Comparison of ENCODE assay signal across 20 cellular contexts in the genomic region with DNA sequence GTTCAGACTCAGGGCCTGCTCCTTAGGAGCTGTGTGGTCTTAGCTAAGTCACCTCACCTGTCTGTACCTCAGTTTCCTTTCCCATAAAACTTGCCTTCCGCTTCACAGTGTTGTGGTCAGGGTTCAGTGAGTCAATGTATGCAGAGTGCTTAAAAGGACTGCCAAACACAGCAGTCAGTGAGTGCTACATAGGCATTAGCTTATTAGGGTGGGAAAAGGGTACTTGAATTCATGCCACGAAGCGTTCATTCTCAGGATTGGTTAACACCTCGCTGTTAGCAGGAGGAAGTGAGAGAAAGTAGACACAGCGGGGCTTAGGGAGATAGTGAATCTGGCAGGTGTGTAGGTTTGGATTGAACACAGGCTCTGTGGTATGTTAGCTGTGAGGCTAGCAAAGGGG.
A peak's percentile ranks its signal among the peaks of the same experiment; 100 is the strongest.
DNase-seq lines count a peak whose midpoint lies in the region; ATAC-seq, FAIRE-seq and TF ChIP-seq lines count a peak whose summit lies in the region.
"Had no signal": no experiment of that assay in that cellular context is flagged by ENCODE, and none has a peak within 500 bp of the region (broad histone marks: within the 10 kb centered on the region; RNA-seq: fewer than 3 reads in every experiment).

No MANE protein-coding gene starts in this region.

- RAD21 ChIA-PET in GM12878 (lab: Charles Lee; ENCODE audit: unreplicated experiment), result interaction anchor here (1.0 to 3.2 kb wide), 31 partner anchors 11 to 509 kb away, joined by 3 to 26 read pairs (median 5); no protein-coding TSS in a partner anchor

- no peaks in the 10 kb centered on the region for H3K79me2 ChIP-seq in GM12878 (ENCODE audit: control insufficient read depth, insufficient read depth, low read length)

- H4K20me1 ChIP-seq in GM12878 (ENCODE audit: control insufficient read depth, insufficient read depth), result no peaks in the 10 kb centered on the region

- no peak for TF ChIP-seq POLR2A in GM12878 (IDR thresholded peaks at IDR 0.05; ENCODE audit: low read depth, low read length)

- H3K9me3 ChIP-seq in GM12878 (replicated peaks; ENCODE audit: control insufficient read depth, insufficient read depth, low read length), result no peaks in the 10 kb centered on the region
- H3K9me3 ChIP-seq: BE2C, Peyer's patch, SJCRH30 had no signal

- TF ChIP-seq CTCF in GM10266 (IDR thresholded peaks at IDR 0.05; ENCODE audit: control insufficient read depth, insufficient read depth, low read depth, missing control alignments), result no peak
- no peak for TF ChIP-seq CTCF in GM12878 (IDR thresholded peaks at IDR 0.05 in 2 of 3, conservative IDR thresholded peaks at IDR 0.05 in 1 of 3; ENCODE audit: control insufficient read depth in 2 of 3, extremely low read depth in 1 of 3, insufficient read depth in 1 of 3, low read depth in 3 of 3, low read length in 3 of 3)

- no peaks in the 10 kb centered on the region for H3K36me3 ChIP-seq in GM12878 (ENCODE audit: control insufficient read depth in 2 of 2, insufficient read depth in 2 of 2, low read length in 1 of 2)
- H3K36me3 ChIP-seq: BE2C, Peyer's patch, SJCRH30 had no signal

- no peak overlapping the region for H3K27ac ChIP-seq in GM12878 (ENCODE audit: control insufficient read depth, insufficient read depth)
- H3K27ac ChIP-seq: KMS-11, Peyer's patch, SJCRH30 had no signal

- no peak overlapping the region for H3K4me2 ChIP-seq in GM12878 (ENCODE audit: control insufficient read depth, insufficient read depth)
- H3K4me2 ChIP-seq: KMS-11 had no signal

- 26% methylated on average over 5 of the region's 5 CpGs for WGBS in GM12878 (ENCODE audit: insufficient coverage, insufficient replicate concordance, low lambda C conversion rate, missing lambda C conversion rate)

- in situ Hi-C loops in GM12878 (cut with MboI), result no loop called here

- SMC1A ChIA-PET in GM12878 (lab: Charles Lee; ENCODE audit: uncharacterized antibody, unreplicated experiment), result interaction anchor here (0.5 to 3.9 kb wide), 35 partner anchors 9 to 817 kb away, joined by 3 to 29 read pairs (median 6); no protein-coding TSS in a partner anchor

- intact Hi-C loops in GM12878 (cut with micrococcal nuclease; ENCODE audit: unreplicated experiment), result no loop called here

- FAIRE-seq in GM18507 (lab: Jason Lieb, UNC) (peak; percentile 42), GM12878 (lab: Jason Lieb, UNC) (no peak)
- FAIRE-seq: H54, HTR-8/SVneo had no signal

- CTCF ChIA-PET in GM12878 (lab: Yijun Ruan, JAX), result interaction anchor here (1.1 to 1.5 kb wide), 7 partner anchors 25 to 483 kb away, joined by 3 to 6 read pairs (median 4); no protein-coding TSS in a partner anchor

- TF ChIP-seq RAD21 in GM12878 (IDR thresholded peaks at IDR 0.05; ENCODE audit: insufficient read depth, low read depth, low read length), result no peak

- DNase-seq in GM10266 (ENCODE audit: extremely low spot score), result peak; percentile 8
- DNase-seq in GM18507 (ENCODE audit: extremely low spot score, insufficient read length, low read depth), result peak; percentile 4
- DNase-seq in HT1080 (ENCODE audit: low read depth), result peak; percentile 3
- peak; percentile 45 for DNase-seq in GM12878 (ENCODE audit: low read depth, low spot score)
- DNase-seq in islet precursor cell, result no peak
- no peak for DNase-seq in NCI-H1417 treated with DMSO at 0.1 percent for 48 hours (lab: John Stamatoyannopoulos, UW)
- DNase-seq: BE2C, COR-L47, DMS79 treated with DMSO at 0.1 percent for 48 hours, NCI-H1092 treated with DMSO at 0.1 percent for 48 hours, NCI-H1694, NCI-H2081, NCI-H69, Peyer's patch, SJCRH30, T-cell had no signal

- ATAC-seq in GM12878 (peak; percentile 93), GM19467 (IDR thresholded peaks at IDR 0.05; ENCODE audit: unreplicated experiment) (no peak)
- ATAC-seq: T-cell had no signal

- H3K4me1 ChIP-seq in GM12878 (ENCODE audit: control insufficient read depth, insufficient read depth, low read length), result no peaks in the 10 kb centered on the region
- H3K4me1 ChIP-seq: BE2C, Peyer's patch, SJCRH30 had no signal

- H3K27me3 ChIP-seq in GM12878 (replicated peaks in 1 of 2; ENCODE audit: control insufficient read depth in 2 of 2, insufficient read depth in 2 of 2, low read length in 1 of 2), result no peaks in the 10 kb centered on the region
- H3K27me3 ChIP-seq: BE2C, Peyer's patch, SJCRH30 had no signal

- TF ChIP-seq EP300 in GM12878 (IDR thresholded peaks at IDR 0.05; ENCODE audit: borderline replicate concordance in 1 of 2, control insufficient read depth in 1 of 2, low read depth in 2 of 2, low read length in 2 of 2), result peak; percentile 34 to 80; a peak in 3 of 4 replicates

- H3K4me3 ChIP-seq in GM12878, result no peak overlapping the region
- H3K4me3 ChIP-seq: Peyer's patch, SJCRH30 had no signal

- BruUV-seq in GM12878 (replicated peaks; lab: Mats Ljungman, UMichigan), result no TSS peak

- H2AFZ ChIP-seq in GM12878 (ENCODE audit: control insufficient read depth, low read depth, low read length), result no peak overlapping the region

- POLR2A ChIA-PET in GM12878 (lab: Charles Lee), result interaction anchor here (0.6 to 3.0 kb wide), 7 partner anchors 8 to 98 kb away, joined by 3 to 17 read pairs (median 3); no protein-coding TSS in a partner anchor

- H3K9ac ChIP-seq in GM12878 (ENCODE audit: control insufficient read depth, insufficient read depth, low read length), result no peak overlapping the region
- H3K9ac ChIP-seq: KMS-11 had no signal

TF ChIP-seq in GM12878, 131 proteins besides CTCF, POLR2A, EP300 and RAD21 (continues in another document):
- TF ChIP-seq JUNB (IDR thresholded peaks at IDR 0.05), result no peak
- TF ChIP-seq, protein P1, sequence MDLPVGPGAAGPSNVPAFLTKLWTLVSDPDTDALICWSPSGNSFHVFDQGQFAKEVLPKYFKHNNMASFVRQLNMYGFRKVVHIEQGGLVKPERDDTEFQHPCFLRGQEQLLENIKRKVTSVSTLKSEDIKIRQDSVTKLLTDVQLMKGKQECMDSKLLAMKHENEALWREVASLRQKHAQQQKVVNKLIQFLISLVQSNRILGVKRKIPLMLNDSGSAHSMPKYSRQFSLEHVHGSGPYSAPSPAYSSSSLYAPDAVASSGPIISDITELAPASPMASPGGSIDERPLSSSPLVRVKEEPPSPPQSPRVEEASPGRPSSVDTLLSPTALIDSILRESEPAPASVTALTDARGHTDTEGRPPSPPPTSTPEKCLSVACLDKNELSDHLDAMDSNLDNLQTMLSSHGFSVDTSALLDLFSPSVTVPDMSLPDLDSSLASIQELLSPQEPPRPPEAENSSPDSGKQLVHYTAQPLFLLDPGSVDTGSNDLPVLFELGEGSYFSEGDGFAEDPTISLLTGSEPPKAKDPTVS (IDR thresholded peaks at IDR 0.05; ENCODE audit: low read depth, low read length), result no peak
- TF ChIP-seq, protein P2, sequence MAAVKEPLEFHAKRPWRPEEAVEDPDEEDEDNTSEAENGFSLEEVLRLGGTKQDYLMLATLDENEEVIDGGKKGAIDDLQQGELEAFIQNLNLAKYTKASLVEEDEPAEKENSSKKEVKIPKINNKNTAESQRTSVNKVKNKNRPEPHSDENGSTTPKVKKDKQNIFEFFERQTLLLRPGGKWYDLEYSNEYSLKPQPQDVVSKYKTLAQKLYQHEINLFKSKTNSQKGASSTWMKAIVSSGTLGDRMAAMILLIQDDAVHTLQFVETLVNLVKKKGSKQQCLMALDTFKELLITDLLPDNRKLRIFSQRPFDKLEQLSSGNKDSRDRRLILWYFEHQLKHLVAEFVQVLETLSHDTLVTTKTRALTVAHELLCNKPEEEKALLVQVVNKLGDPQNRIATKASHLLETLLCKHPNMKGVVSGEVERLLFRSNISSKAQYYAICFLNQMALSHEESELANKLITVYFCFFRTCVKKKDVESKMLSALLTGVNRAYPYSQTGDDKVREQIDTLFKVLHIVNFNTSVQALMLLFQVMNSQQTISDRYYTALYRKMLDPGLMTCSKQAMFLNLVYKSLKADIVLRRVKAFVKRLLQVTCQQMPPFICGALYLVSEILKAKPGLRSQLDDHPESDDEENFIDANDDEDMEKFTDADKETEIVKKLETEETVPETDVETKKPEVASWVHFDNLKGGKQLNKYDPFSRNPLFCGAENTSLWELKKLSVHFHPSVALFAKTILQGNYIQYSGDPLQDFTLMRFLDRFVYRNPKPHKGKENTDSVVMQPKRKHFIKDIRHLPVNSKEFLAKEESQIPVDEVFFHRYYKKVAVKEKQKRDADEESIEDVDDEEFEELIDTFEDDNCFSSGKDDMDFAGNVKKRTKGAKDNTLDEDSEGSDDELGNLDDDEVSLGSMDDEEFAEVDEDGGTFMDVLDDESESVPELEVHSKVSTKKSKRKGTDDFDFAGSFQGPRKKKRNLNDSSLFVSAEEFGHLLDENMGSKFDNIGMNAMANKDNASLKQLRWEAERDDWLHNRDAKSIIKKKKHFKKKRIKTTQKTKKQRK (IDR thresholded peaks at IDR 0.05; ENCODE audit: low read depth, low read length), result no peak
- TF ChIP-seq NR2F1 (conservative IDR thresholded peaks at IDR 0.05), result peak; percentile 82
- TF ChIP-seq ZZZ3 (IDR thresholded peaks at IDR 0.05; ENCODE audit: control insufficient read depth, insufficient read length, low read depth), result no peak
- no peak for TF ChIP-seq SMAD5 (IDR thresholded peaks at IDR 0.05; ENCODE audit: low read depth)
- TF ChIP-seq IKZF2 (IDR thresholded peaks at IDR 0.05), result peak; percentile 97; a peak in 3 of 4 replicates
- no peak for TF ChIP-seq NRF1 (conservative IDR thresholded peaks at IDR 0.05; ENCODE audit: low read depth, low read length)
- TF ChIP-seq BHLHE40 (IDR thresholded peaks at IDR 0.05; ENCODE audit: borderline replicate concordance in 1 of 2, low read depth in 2 of 2, low read length in 1 of 2), result peak; percentile 54 to 64; a peak in 2 of 4 replicates
- TF ChIP-seq CHD2 (IDR thresholded peaks at IDR 0.05; ENCODE audit: borderline replicate concordance, low read depth, low read length), result peak; percentile 61; the same call in 1 of the 2 replicates
- no peak for TF ChIP-seq POU2F2 (IDR thresholded peaks at IDR 0.05; ENCODE audit: borderline replicate concordance, low read depth, low read length)
- no peak for TF ChIP-seq SIN3A (IDR thresholded peaks at IDR 0.05; ENCODE audit: low read depth, low read length)
- TF ChIP-seq TAF1 (IDR thresholded peaks at IDR 0.05; ENCODE audit: borderline replicate concordance, low read depth, low read length), result no peak
- no peak for TF ChIP-seq RCOR1 (conservative IDR thresholded peaks at IDR 0.05; ENCODE audit: low read depth, low read length)
- TF ChIP-seq ZBED1 (IDR thresholded peaks at IDR 0.05; ENCODE audit: borderline replicate concordance), result no peak
- TF ChIP-seq NFYA (IDR thresholded peaks at IDR 0.05; ENCODE audit: borderline replicate concordance, low read depth, low read length), result no peak
- TF ChIP-seq ZSCAN29 (IDR thresholded peaks at IDR 0.05), result no peak
- TF ChIP-seq CHD1 (IDR thresholded peaks at IDR 0.05; ENCODE audit: low read depth, low read length), result no peak
- TF ChIP-seq MXI1 (IDR thresholded peaks at IDR 0.05; ENCODE audit: low read depth, low read length), result no peak
- TF ChIP-seq GABPA (IDR thresholded peaks at IDR 0.05; ENCODE audit: low read depth), result no peak

Comparison
In these comparisons a context has a peak if more than half of its experiments do, and no peak if none do; other contexts are left out.
1. DNase-seq: peak in GM10266 (single experiment), GM18507 (single experiment), HT1080 (single experiment) and GM12878 (single experiment); none in islet precursor cell (single experiment) and NCI-H1417 treated with DMSO at 0.1 percent for 48 hours (single experiment).